ENCODE assay signal across 8 cellular contexts in the genomic region with DNA sequence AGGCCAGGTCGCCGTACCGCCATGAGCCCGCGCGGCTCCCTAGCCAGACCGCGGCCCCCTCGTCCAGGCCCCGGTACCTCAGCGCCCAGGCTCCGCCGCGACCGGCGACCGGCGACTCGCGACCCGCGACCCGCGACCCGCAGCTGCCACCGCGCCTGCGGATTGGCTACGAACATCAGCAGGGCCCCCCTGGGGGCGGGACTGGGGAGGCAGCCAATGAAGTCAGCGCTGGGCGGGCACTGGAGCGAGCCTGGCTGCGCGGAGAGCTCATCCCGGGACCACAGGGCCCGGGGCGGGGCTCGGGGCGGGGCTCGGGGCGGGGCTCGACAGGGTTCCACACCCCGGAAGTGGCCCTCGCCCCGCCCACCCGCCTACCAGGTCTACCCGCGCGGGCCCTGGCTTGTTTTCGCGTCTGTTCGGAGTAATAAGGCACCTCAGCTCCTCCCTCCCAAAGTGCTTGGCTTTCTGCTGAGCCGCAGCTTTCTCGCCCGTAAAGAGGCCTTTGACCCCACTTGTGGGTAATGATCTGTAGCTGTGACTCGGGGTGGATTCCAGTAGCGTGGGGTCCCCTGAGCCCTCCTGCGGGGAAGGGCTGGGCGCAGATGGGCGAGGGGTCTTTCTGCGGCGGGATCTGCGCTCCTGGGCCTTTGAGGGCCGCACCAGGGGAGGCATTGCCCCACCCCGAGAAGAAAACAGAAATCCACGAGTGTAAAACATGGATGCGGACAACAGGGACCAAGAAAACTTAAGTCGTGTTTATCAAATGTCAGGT. TPM values are rescaled to one million over a fixed set of nuclear protein-coding genes. Genes with fewer than 3 reads are reported as not detected.
DNase-seq lines count a peak whose midpoint lies in the region; ATAC-seq and FAIRE-seq lines count a peak whose summit lies in the region.

LYSMD4 (minus strand) TSS at position 170 of the 772 bp plus-strand sequence. CDS start 1,438 bp downstream, outside the sequence.

- H3K23ac ChIP-seq in mesenchymal stem cell (ENCODE audit: low read length in 2 of 2): peak within 1 kb of the TSS in 1 of 2 experiments; percentile 94

- no peak within 1 kb of the TSS for H2BK5ac ChIP-seq in mesenchymal stem cell (ENCODE audit: low read depth, low read length, poor library complexity, severe bottlenecking)

- peak within 1 kb of the TSS; percentile 90 for H2BK15ac ChIP-seq in mesenchymal stem cell (ENCODE audit: low read depth, poor library complexity, severe bottlenecking)

- peaks cover 22% of the 10 kb centered on the region for H3K79me1 ChIP-seq in mesenchymal stem cell (replicated peaks; ENCODE audit: low read length, poor library complexity, severe bottlenecking)

- H2AK5ac ChIP-seq in mesenchymal stem cell (ENCODE audit: low read length, severe bottlenecking): no peak within 1 kb of the TSS

- WGBS in mesenchymal stem cell: 13% methylated on average over 66 of the region's 69 CpGs

- DNase-seq in Caki2 (ENCODE audit: low read depth): peak; percentile 85
- DNase-seq in HTR-8/SVneo (ENCODE audit: insufficient read length, low spot score): peak; percentile 98
- DNase-seq in NOMO-1 (lab: John Stamatoyannopoulos, UW; ENCODE audit: unreplicated experiment in 2 of 2): peak; percentile 94 to 97
- DNase-seq in activated CD8-positive, alpha-beta memory T cell treated with anti-CD3 and anti-CD28 coated beads for 24 hours: peak; percentile 99
- DNase-seq in effector memory CD4-positive, alpha-beta T cell: peak; percentile 96 to 97 (median 97)
- DNase-seq in mesenchymal stem cell: peak; percentile 93
- peak; percentile 98 for DNase-seq in stimulated activated CD8-positive, alpha-beta memory T cell treated with anti-CD3 and anti-CD28 coated beads, Interleukin-12 subunit alpha, Interleukin-12 subunit beta, amount 100 ng/mL, for 1 hour (ENCODE audit: low read depth)

- peak within 1 kb of the TSS; percentile 73 to 94 for H3K18ac ChIP-seq in mesenchymal stem cell (ENCODE audit: low read depth in 1 of 2, low read length in 2 of 2)

- peak; percentile 99 for ATAC-seq in GM21390 (IDR thresholded peaks at IDR 0.05; ENCODE audit: unreplicated experiment)

- peak within 1 kb of the TSS; percentile 98 for H2AFZ ChIP-seq in mesenchymal stem cell (ENCODE audit: low read depth, low read length)

- H4K8ac ChIP-seq in mesenchymal stem cell (ENCODE audit: low read length): peak within 1 kb of the TSS; percentile 99

- peaks cover 10% of the 10 kb centered on the region for H3K4me1 ChIP-seq in effector memory CD4-positive, alpha-beta T cell (ENCODE audit: control insufficient read depth, insufficient read depth, low read length, poor library complexity, severe bottlenecking)
- peaks cover 7% of the 10 kb centered on the region for H3K4me1 ChIP-seq in mesenchymal stem cell (ENCODE audit: control insufficient read depth, insufficient read depth, low read depth, low read length)

- peak within 1 kb of the TSS; percentile 82 for H3K4me2 ChIP-seq in mesenchymal stem cell (ENCODE audit: low read length, poor library complexity, severe bottlenecking)

- peak within 1 kb of the TSS in 1 of 2 experiments; percentile 59 for H2BK12ac ChIP-seq in mesenchymal stem cell (ENCODE audit: low read length in 2 of 2)

- H2BK120ac ChIP-seq in mesenchymal stem cell (ENCODE audit: low read depth, low read length): peak within 1 kb of the TSS; percentile 74

- H4K91ac ChIP-seq in mesenchymal stem cell (ENCODE audit: low read length): peak within 1 kb of the TSS; percentile 40

- peaks cover 12% of the 10 kb centered on the region for H3K36me3 ChIP-seq in effector memory CD4-positive, alpha-beta T cell (ENCODE audit: control insufficient read depth, insufficient read depth, low read length)
- peaks cover 14 to 24% of the 10 kb centered on the region in 2 experiments for H3K36me3 ChIP-seq in mesenchymal stem cell (ENCODE audit: control insufficient read depth in 1 of 2, insufficient read depth in 2 of 2, low read depth in 1 of 2, low read length in 2 of 2)

- peak within 1 kb of the TSS; percentile 87 for H3K9ac ChIP-seq in mesenchymal stem cell (ENCODE audit: low read length)

- peak; percentile 65 for FAIRE-seq in HTR-8/SVneo (lab: Jason Lieb, UNC)

- peak within 1 kb of the TSS; percentile 68 for H3K27ac ChIP-seq in effector memory CD4-positive, alpha-beta T cell (ENCODE audit: insufficient read depth, low read length, poor library complexity, severe bottlenecking)
- H3K27ac ChIP-seq in mesenchymal stem cell (ENCODE audit: low read length, poor library complexity, severe bottlenecking): peak within 1 kb of the TSS; percentile 54

- peak within 1 kb of the TSS; percentile 60 to 69 for H3K4ac ChIP-seq in mesenchymal stem cell (ENCODE audit: low read depth in 1 of 2, low read length in 2 of 2)

- H3K27me3 ChIP-seq in effector memory CD4-positive, alpha-beta T cell (replicated peaks; ENCODE audit: control insufficient read depth, insufficient read depth, low read length, poor library complexity, severe bottlenecking): no peaks in the 10 kb centered on the region
- no peaks in the 10 kb centered on the region for H3K27me3 ChIP-seq in mesenchymal stem cell (ENCODE audit: control insufficient read depth in 1 of 2, insufficient read depth in 1 of 2, low read length in 2 of 2)

- in situ Hi-C loops in Caki2 (cut with HindIII; ENCODE audit: low pct_unique_long_range_greater_than_20kb, low sequenced_read_pairs): no loop called here

- peak within 1 kb of the TSS; percentile 83 for H3K4me3 ChIP-seq in effector memory CD4-positive, alpha-beta T cell (ENCODE audit: insufficient read depth, low read depth, low read length, poor library complexity, severe bottlenecking)
- H3K4me3 ChIP-seq in mesenchymal stem cell (ENCODE audit: insufficient read depth in 1 of 2, low read depth in 1 of 2, low read length in 2 of 2): peak within 1 kb of the TSS; percentile 80 to 94

- H3K9me3 ChIP-seq in effector memory CD4-positive, alpha-beta T cell (ENCODE audit: control insufficient read depth, low read length): no peaks in the 10 kb centered on the region
- H3K9me3 ChIP-seq in mesenchymal stem cell (ENCODE audit: control insufficient read depth, low read length): no peaks in the 10 kb centered on the region

- peak within 1 kb of the TSS in 1 of 2 experiments; percentile 19 for H3K14ac ChIP-seq in mesenchymal stem cell (ENCODE audit: low read length in 2 of 2)

RNA-seq across cellular contexts. Expression of gene LYSMD4, which starts in this region (rescaled TPM):
- 1.1 and 1.5 TPM in 2 replicates for total RNA-seq in Caki2 (2014; rRNA removed; shearing (Covaris generic); ENCODE audit: low replicate concordance)
- polyA plus RNA-seq in mesenchymal stem cell (2013, experiment 1 of 2): 4.6 TPM
- polyA plus RNA-seq in mesenchymal stem cell (2013, experiment 2 of 2): 4.2 TPM

Comparison
In these comparisons a context has a peak if more than half of its experiments do, and no peak if none do; other contexts are left out.
1. Peak in every context shown above with its lines: DNase-seq, ATAC-seq, H3K4me3 ChIP-seq and H3K27ac ChIP-seq.